Comparison of ENCODE assay signal across 32 cellular contexts in genomic region chr16:26651884-26652283, GRCh38.
"Had no signal": no experiment of that assay in that cellular context is flagged by ENCODE, and none has a peak within 500 bp of the region (broad histone marks: within the 10 kb centered on the region; RNA-seq: fewer than 3 reads in every experiment).

No MANE protein-coding gene starts in this region.

- H3K36me3 Mint-ChIP-seq: activated naive CD8-positive, alpha-beta T cell had no signal

- H3K4me1 ChIP-seq: foreskin keratinocyte, gastrocnemius medialis, heart left ventricle had no signal

- H3K9me3 Mint-ChIP-seq: activated T-cell treated with anti-CD3 and anti-CD28 coated beads, Interleukin-2, amount 50 U/mL, for 4 hours; central memory CD8-positive, alpha-beta T cell; dendritic cell treated with granulocyte-macrophage colony-stimulating factor and Interleukin-4, amounts not matched to agents 40 ng/mL and 50 ng/mL, for 4 days; endodermal cell; T-helper 2 cell treated with Interferon-gamma antibody and Interleukin-4, amounts not matched to agents 5 μg/mL and 100 μg/mL, for 36 hours had no signal

- ATAC-seq: activated CD4-positive, CD25-positive, alpha-beta regulatory T cell treated with anti-CD3 and anti-CD28 coated beads, Interleukin-2, amount 50 U/mL, for 24 hours; activated CD8-positive, alpha-beta T cell treated with anti-CD3 and anti-CD28 coated beads for 36 hours; activated T-cell treated with anti-CD3 and anti-CD28 coated beads, Interleukin-2, amount 50 U/mL, for 4 hours; activated T-helper 17 cell treated with anti-CD3 and anti-CD28 coated beads, Interleukin-2, amount 50 U/mL, for 72 hours; esophagus mucosa; foreskin keratinocyte; gastrocnemius medialis; heart left ventricle; T-helper 17 cell had no signal

- H3K4me3 Mint-ChIP-seq: activated B cell treated with CpG ODN at 0.5 μM for 24 hours; activated CD8-positive, alpha-beta T cell treated with anti-CD3 and anti-CD28 coated beads for 36 hours; activated naive CD8-positive, alpha-beta T cell; activated T-cell treated with anti-CD3 and anti-CD28 coated beads, Interleukin-2, amount 50 U/mL, for 4 hours; activated T-helper 17 cell treated with anti-CD3 and anti-CD28 coated beads, Interleukin-2, amount 50 U/mL, for 72 hours; central memory CD8-positive, alpha-beta T cell; dendritic cell treated with granulocyte-macrophage colony-stimulating factor and Interleukin-4, amounts not matched to agents 40 ng/mL and 50 ng/mL, for 4 days; endodermal cell; T-helper 17 cell; T-helper 2 cell treated with Interferon-gamma antibody and Interleukin-4, amounts not matched to agents 5 μg/mL and 100 μg/mL, for 36 hours had no signal

- H3K27me3 ChIP-seq: brain microvascular endothelial cell, foreskin keratinocyte, gastrocnemius medialis, heart left ventricle had no signal

- H3K27me3 Mint-ChIP-seq: dendritic cell treated with granulocyte-macrophage colony-stimulating factor and Interleukin-4, amounts not matched to agents 40 ng/mL and 50 ng/mL, for 4 days had no signal

- DNase-seq: activated B cell treated with CpG ODN at 0.5 μM for 24 hours; activated CD4-positive, alpha-beta T cell treated with anti-CD3 and anti-CD28 coated beads for 48 hours; activated CD4-positive, alpha-beta T cell treated with anti-CD3 and anti-CD28 coated beads, Interleukin-2, amount 50 U/mL, for 1 hour; activated CD4-positive, alpha-beta T cell treated with anti-CD3 and anti-CD28 coated beads, Interleukin-2, amount 50 U/mL, for 48 hours; activated CD8-positive, alpha-beta memory T cell treated with anti-CD3 and anti-CD28 coated beads for 24 hours; activated CD8-positive, alpha-beta T cell treated with anti-CD3 and anti-CD28 coated beads for 36 hours; activated effector memory CD4-positive, alpha-beta T cell treated with Interleukin-2 at 50 U/mL for 16 hours; activated gamma-delta T cell treated with Interleukin-2 at 50 U/mL for 16 hours; activated naive CD4-positive, alpha-beta T cell treated with anti-CD3 and anti-CD28 coated beads, Interleukin-2, amount 50 U/mL, for 16 hours; activated naive CD4-positive, alpha-beta T cell treated with Interleukin-2 at 50 U/mL for 16 hours; activated T-cell treated with anti-CD3 and anti-CD28 coated beads, Interleukin-2, amount 50 U/mL, for 4 hours; amniotic stem cell; anterior cingulate cortex; brain microvascular endothelial cell; dorsolateral prefrontal cortex; effector memory CD4-positive, alpha-beta T cell; endodermal cell; foreskin keratinocyte; gastrocnemius medialis; glutamatergic neuron; heart left ventricle; T-helper 17 cell; T1000; WERI-Rb-1 had no signal

- H3K36me3 ChIP-seq: brain microvascular endothelial cell, gastrocnemius medialis, heart left ventricle, WERI-Rb-1 had no signal

- H3K4me1 Mint-ChIP-seq: activated T-helper 17 cell treated with anti-CD3 and anti-CD28 coated beads, Interleukin-2, amount 50 U/mL, for 72 hours; central memory CD8-positive, alpha-beta T cell; endodermal cell; T-helper 17 cell had no signal

- H3K27ac ChIP-seq: brain microvascular endothelial cell, coronary artery, dorsolateral prefrontal cortex, foreskin keratinocyte, gastrocnemius medialis, heart left ventricle, WERI-Rb-1 had no signal

- H3K4me3 ChIP-seq: coronary artery, dorsolateral prefrontal cortex, gastrocnemius medialis, heart left ventricle had no signal

- H3K9me3 ChIP-seq: gastrocnemius medialis had no signal

- H3K27ac Mint-ChIP-seq: activated B cell treated with CpG ODN at 0.5 μM for 24 hours; activated CD8-positive, alpha-beta T cell treated with anti-CD3 and anti-CD28 coated beads for 36 hours; activated naive CD8-positive, alpha-beta T cell; activated T-helper 17 cell treated with anti-CD3 and anti-CD28 coated beads, Interleukin-2, amount 50 U/mL, for 72 hours; dendritic cell treated with granulocyte-macrophage colony-stimulating factor and Interleukin-4, amounts not matched to agents 40 ng/mL and 50 ng/mL, for 4 days; endodermal cell; T-helper 17 cell; T-helper 2 cell treated with Interferon-gamma antibody and Interleukin-4, amounts not matched to agents 5 μg/mL and 100 μg/mL, for 36 hours had no signal
